In genomic region chr10:29598861-29599311, GRCh38 we compare ENCODE assay signal across 9 cellular contexts. TPM values are rescaled to one million over a fixed set of nuclear protein-coding genes. Genes with fewer than 3 reads are reported as not detected.
A peak's percentile ranks its signal among the peaks of the same experiment; 100 is the strongest.
DNase-seq lines count a peak whose midpoint lies in the region; TF ChIP-seq lines count a peak whose summit lies in the region.
"Had no signal": no experiment of that assay in that cellular context is flagged by ENCODE, and none has a peak within 500 bp of the region (broad histone marks: within the 10 kb centered on the region; RNA-seq: fewer than 3 reads in every experiment).

No MANE protein-coding gene starts in this region.

- H3K9me3 ChIP-seq in MG63 (no peaks in the 10 kb centered on the region), stomach smooth muscle (ENCODE audit: control insufficient read depth in 2 of 2, low read length in 2 of 2) (no peaks in the 10 kb centered on the region), endodermal cell (ENCODE audit: control insufficient read depth, low read length) (no peaks in the 10 kb centered on the region)

- peak overlapping the region; percentile 62 for H3K27ac ChIP-seq in stomach smooth muscle (ENCODE audit: low read length)
- H3K27ac ChIP-seq in endodermal cell (ENCODE audit: low read depth, low read length): no peak overlapping the region

- H3K36me3 Mint-ChIP-seq in endodermal cell (ENCODE audit: low read depth): no peaks in the 10 kb centered on the region

- WGBS in lower leg skin, 2 donors: 23 to 27% methylated on average over 6 of the region's 6 CpGs
- 86 to 91% methylated on average over 4 to 6 of the region's 6 CpGs for WGBS in endodermal cell (ENCODE audit: insufficient coverage in 1 of 2, insufficient read length in 1 of 2), 2 experiments

- H3K9me3 Mint-ChIP-seq in endodermal cell: no peaks in the 10 kb centered on the region
- H3K9me3 Mint-ChIP-seq: activated T-helper 2 cell treated with anti-CD3 and anti-CD28 coated beads, Interferon-gamma antibody, Interleukin-2, Interleukin-4, amounts not matched to agents 10 μg/mL and 5 μg/mL and 100 μg/mL, durations not matched to agents 14 hours and 24 hours and 36 hours had no signal

- H3K4me1 ChIP-seq in stomach smooth muscle (ENCODE audit: control insufficient read depth, insufficient read depth, low read length) (peaks cover 48% of the 10 kb centered on the region), endodermal cell (ENCODE audit: control insufficient read depth, insufficient read depth, low read length) (no peaks in the 10 kb centered on the region)

- no peaks in the 10 kb centered on the region for H3K4me1 Mint-ChIP-seq in endodermal cell

- peak; percentile 47 for DNase-seq in MG63
- DNase-seq in epithelial cell of esophagus (ENCODE audit: low read depth): peak; percentile 81
- DNase-seq in lower leg skin (ENCODE audit: low spot score in 2 of 2): peak; percentile 53 to 84
- DNase-seq in GM10266 (ENCODE audit: extremely low spot score): no peak
- DNase-seq in SHP77 (lab: John Stamatoyannopoulos, UW): no peak
- no peak for DNase-seq in endodermal cell
- DNase-seq in Kasumi-1 (lab: John Stamatoyannopoulos, UW): no peak

- no peak overlapping the region for H3K4me3 Mint-ChIP-seq in endodermal cell

- no peak overlapping the region for H3K27ac Mint-ChIP-seq in endodermal cell
- H3K27ac Mint-ChIP-seq: activated T-helper 2 cell treated with anti-CD3 and anti-CD28 coated beads, Interferon-gamma antibody, Interleukin-2, Interleukin-4, amounts not matched to agents 10 μg/mL and 5 μg/mL and 100 μg/mL, durations not matched to agents 14 hours and 24 hours and 36 hours had no signal

- H3K4me3 ChIP-seq in MG63 (no peak overlapping the region), epithelial cell of esophagus (ENCODE audit: low read length) (no peak overlapping the region), lower leg skin (ENCODE audit: low read depth, poor library complexity, severe bottlenecking) (no peak overlapping the region), stomach smooth muscle (ENCODE audit: low read length in 2 of 2) (peak overlapping the region; percentile 13 to 49), endodermal cell (ENCODE audit: low read length) (no peak overlapping the region)

- TF ChIP-seq CTCF in epithelial cell of esophagus (IDR thresholded peaks at IDR 0.05; ENCODE audit: insufficient read depth, low read depth, low read length, missing control alignments) (no peak), lower leg skin (IDR thresholded peaks at IDR 0.05) (no peak), GM10266 (IDR thresholded peaks at IDR 0.05; ENCODE audit: control insufficient read depth, insufficient read depth, low read depth, missing control alignments) (no peak), endodermal cell (conservative IDR thresholded peaks at IDR 0.05) (no peak)

- intact Hi-C loops in lower leg skin (cut with DNase I; ENCODE audit: low total_unique reads): loop anchor here (10.0 kb wide), 1 partner anchor 126 kb away; no protein-coding TSS in a partner anchor

- no peaks in the 10 kb centered on the region for H3K27me3 Mint-ChIP-seq in endodermal cell (ENCODE audit: insufficient read depth)

- H3K9ac ChIP-seq in stomach smooth muscle (ENCODE audit: low read length in 2 of 2) (peak overlapping the region in 1 of 2 donors; percentile 9), endodermal cell (ENCODE audit: extremely low read depth, low read length, poor library complexity, severe bottlenecking) (no peak overlapping the region)

- H3K27me3 ChIP-seq in MG63 (no peaks in the 10 kb centered on the region), stomach smooth muscle (ENCODE audit: control insufficient read depth in 1 of 2, insufficient read depth in 2 of 2, low read length in 2 of 2) (no peaks in the 10 kb centered on the region), endodermal cell (ENCODE audit: control insufficient read depth, insufficient read depth, low read length, poor library complexity, severe bottlenecking) (no peaks in the 10 kb centered on the region)

- H3K36me3 ChIP-seq in MG63 (no peaks in the 10 kb centered on the region), stomach smooth muscle (ENCODE audit: control insufficient read depth in 2 of 2, insufficient read depth in 2 of 2, low read length in 2 of 2) (peaks cover 7 to 15% of the 10 kb centered on the region in 2 donors), endodermal cell (ENCODE audit: control insufficient read depth, insufficient read depth, low read length) (no peaks in the 10 kb centered on the region)

- no peak for TF ChIP-seq POLR2A in lower leg skin (IDR thresholded peaks at IDR 0.05)

RNA-seq across cellular contexts. Expression of gene SVIL, which starts 35.9 kb away (rescaled TPM):
- total RNA-seq in MG63 (2014; rRNA removed; shearing (Covaris generic); ENCODE audit: low replicate concordance): 2.3 and 5.6 TPM in 2 replicates
- total RNA-seq in lower leg skin (10 to 100 TPM; 49.0 to 91.0 (median 74.4) TPM), endodermal cell (10 to 100 TPM; 25.2 to 32.9 TPM)
- polyA plus RNA-seq in endodermal cell (2013, experiment 1 of 2): 21.7 TPM
- polyA plus RNA-seq in endodermal cell (2013, experiment 2 of 2): 17.3 TPM

Comparison
In these comparisons a context has a peak if more than half of its experiments do, and no peak if none do; other contexts are left out.
1. DNase-seq: peak in MG63 (single experiment), epithelial cell of esophagus (single experiment) and lower leg skin (2 of 2); none in GM10266 (single experiment), SHP77 (0 of 2), endodermal cell (single experiment) and Kasumi-1 (0 of 2).
2. H3K4me3 ChIP-seq: peak in stomach smooth muscle (2 of 2); none in MG63 (single experiment), epithelial cell of esophagus (single experiment), lower leg skin (single experiment) and endodermal cell (single experiment).